ENCODE assay signal across 1 cellular context in genomic region chr9:38134578-38134977, GRCh38.
TF ChIP-seq lines count a peak whose summit lies in the region.

No MANE protein-coding gene starts in this region.

TF ChIP-seq in GM23338, 12 proteins besides CTCF, POLR2A, EP300 and RAD21 (continued from another document):
- TF ChIP-seq ETS1 (IDR thresholded peaks at IDR 0.05) (no peak), REST (IDR thresholded peaks at IDR 0.05; ENCODE audit: unreplicated experiment) (no peak), ZNF331 (CRISPR knock-in tag; IDR thresholded peaks at IDR 0.05; ENCODE audit: low read depth) (no peak), ZNF114 (CRISPR knock-in tag; IDR thresholded peaks at IDR 0.05) (no peak)
